10 cellular contexts compared by ENCODE assay signal in genomic region chr2:120539937-120540718, GRCh38.
DNase-seq lines count a peak whose midpoint lies in the region; ATAC-seq, FAIRE-seq and TF ChIP-seq lines count a peak whose summit lies in the region.
"Had no signal": no experiment of that assay in that cellular context is flagged by ENCODE, and none has a peak within 500 bp of the region (broad histone marks: within the 10 kb centered on the region; RNA-seq: fewer than 3 reads in every experiment).

No MANE protein-coding gene starts in this region.

- POLR2A ChIA-PET in A549 (lab: Yijun Ruan, JAX): no interaction called here
- POLR2A ChIA-PET in HepG2 (lab: Yijun Ruan, JAX): interaction anchor here (0.7 to 3.2 kb wide), 12 partner anchors 9 to 129 kb away, joined by 3 to 36 read pairs (median 4); no protein-coding TSS in a partner anchor

- H3K4me1 ChIP-seq in A549 (peaks cover 20% of the 10 kb centered on the region), HepG2 (ENCODE audit: insufficient read depth, low read length) (peaks cover 73% of the 10 kb centered on the region)

- H2AFZ ChIP-seq in HepG2 (ENCODE audit: low read length): no peak overlapping the region

- H3K4me3 ChIP-seq in A549 (no peak overlapping the region), HepG2 (replicated peaks in 1 of 3; ENCODE audit: insufficient read depth in 1 of 3, low read depth in 2 of 3, low read length in 3 of 3) (peak overlapping the region in 2 of 3 experiments; percentile 11 to 34; a peak in 1 of 6 replicates)

- H3K4me3 Mint-ChIP-seq in effector memory CD8-positive, alpha-beta T cell: no peak overlapping the region

- TF ChIP-seq CTCF in A549 (IDR thresholded peaks at IDR 0.05) (no peak), HepG2 (CRISPR knock-in tag; IDR thresholded peaks at IDR 0.05) (0 out of 2 replicates have a peak, but pooled peaks have one; percentile 20)

- TF ChIP-seq RAD21 in A549 (conservative IDR thresholded peaks at IDR 0.05 in 1 of 2, IDR thresholded peaks at IDR 0.05 in 1 of 2) (no peak), HepG2 (CRISPR knock-in tag; IDR thresholded peaks at IDR 0.05) (peak; percentile 54; the same call in 1 of the 2 replicates)

- intact Hi-C loops in HepG2 (cut with micrococcal nuclease; ENCODE audit: unreplicated experiment): loop anchor here (2.0 kb wide), 1 partner anchor 15 kb away; no protein-coding TSS in a partner anchor

- no TSS peak for BruUV-seq in HepG2 (replicated peaks; lab: Mats Ljungman, UMichigan)

- in situ Hi-C loops in HepG2 (cut with HindIII; ENCODE audit: extremely low pct_ligation_motif_present, low pct_unique_long_range_greater_than_20kb): no loop called here

- 73% methylated on average over 13 of the region's 17 CpGs for WGBS in A549 (ENCODE audit: missing lambda C conversion rate)
- 13% methylated on average over 12 of the region's 17 CpGs for WGBS in HepG2 (ENCODE audit: low lambda C conversion rate)

- FAIRE-seq in A549 (lab: Jason Lieb, UNC) (no peak), HTR-8/SVneo (lab: Jason Lieb, UNC) (peak; percentile 97), HepG2 (lab: Jason Lieb, UNC) (peak; percentile 70)

- peaks cover 10 to 42% of the 10 kb centered on the region in 2 donors for H3K27me3 Mint-ChIP-seq in effector memory CD8-positive, alpha-beta T cell

- H3K36me3 Mint-ChIP-seq in effector memory CD8-positive, alpha-beta T cell (ENCODE audit: insufficient read depth): no peaks in the 10 kb centered on the region

- H3K36me3 ChIP-seq in HepG2 (replicated peaks in 1 of 2; ENCODE audit: control insufficient read depth in 1 of 2, insufficient read depth in 2 of 2, low read length in 2 of 2): no peaks in the 10 kb centered on the region

- H3K79me2 ChIP-seq in HepG2 (ENCODE audit: insufficient read depth, low read length): no peaks in the 10 kb centered on the region

- H3K27ac ChIP-seq in A549: peak overlapping the region; percentile 65 to 78
- peak overlapping the region; percentile 82 for H3K27ac ChIP-seq in HepG2 (ENCODE audit: extremely low read length, insufficient read depth, low read length)

- no peaks in the 10 kb centered on the region for H4K20me1 ChIP-seq in HepG2 (ENCODE audit: insufficient read depth, low read length)

- H3K9me3 ChIP-seq in A549 (no peaks in the 10 kb centered on the region), HepG2 (ENCODE audit: low read length) (no peaks in the 10 kb centered on the region)

- TF ChIP-seq EP300 in A549 (IDR thresholded peaks at IDR 0.05) (no peak), HepG2 (IDR thresholded peaks at IDR 0.05; ENCODE audit: low read depth in 2 of 2, low read length in 2 of 2) (peak; percentile 30 to 69; a peak in 2 of 4 replicates), HepG2 (CRISPR knock-in tag; IDR thresholded peaks at IDR 0.05; ENCODE audit: borderline replicate concordance) (no peak)

- H3K4me1 Mint-ChIP-seq in effector memory CD8-positive, alpha-beta T cell (ENCODE audit: low read depth in 2 of 2): no peaks in the 10 kb centered on the region

- no peak for TF ChIP-seq POLR2A in A549 (IDR thresholded peaks at IDR 0.05; ENCODE audit: low read length)
- peak; percentile 59 to 78; a peak in 3 of 4 replicates for TF ChIP-seq POLR2A in HepG2 (IDR thresholded peaks at IDR 0.05; ENCODE audit: insufficient read depth in 1 of 2, low read depth in 2 of 2, low read length in 2 of 2)

- ATAC-seq in A549: peak; percentile 80 to 89
- peak; percentile 93 for ATAC-seq in HepG2
- no peak for ATAC-seq in effector memory CD8-positive, alpha-beta T cell (replicated peaks)
- no peak for ATAC-seq in GM21619 (IDR thresholded peaks at IDR 0.05; ENCODE audit: unreplicated experiment)

- peak overlapping the region; percentile 65 for H3K4me2 ChIP-seq in A549
- H3K4me2 ChIP-seq in HepG2 (ENCODE audit: low read depth, low read length): peak overlapping the region; percentile 62

- CTCF ChIA-PET in A549 (lab: Yijun Ruan, JAX) (no interaction called here), HepG2 (lab: Yijun Ruan, JAX; ENCODE audit: low intra/inter-chr PET ratio, low total read pairs) (no interaction called here)

- H3K27me3 ChIP-seq in HepG2 (ENCODE audit: control insufficient read depth in 1 of 2, insufficient read depth in 2 of 2, low read length in 2 of 2): peaks cover 0 to 17% of the 10 kb centered on the region in 2 experiments; a peak in 3 of 5 replicates

- peak overlapping the region; percentile 59 for H3K9ac ChIP-seq in HepG2 (ENCODE audit: insufficient read depth, low read depth, low read length)

- no peaks in the 10 kb centered on the region for H3K9me3 Mint-ChIP-seq in effector memory CD8-positive, alpha-beta T cell

- H3K27ac Mint-ChIP-seq in effector memory CD8-positive, alpha-beta T cell: no peak overlapping the region

- peak; percentile 31 to 43 for DNase-seq in A549 (ENCODE audit: low read depth in 1 of 2, low spot score in 1 of 2)
- peak; percentile 91 for DNase-seq in HTR-8/SVneo (ENCODE audit: insufficient read length, low spot score)
- DNase-seq in brain pericyte (ENCODE audit: low read depth, low spot score): peak; percentile 77
- peak; percentile 94 for DNase-seq in HepG2 (ENCODE audit: low spot score)
- DNase-seq in effector memory CD8-positive, alpha-beta T cell: no peak
- no peak for DNase-seq in OCI-M1 (lab: John Stamatoyannopoulos, UW)
- no peak for DNase-seq in GM19240 (ENCODE audit: insufficient read length, low spot score)
- DNase-seq: activated CD4-positive, CD25-positive, alpha-beta regulatory T cell treated with anti-CD3 and anti-CD28 coated beads, Interleukin-2, amount 50 U/mL, for 72 hours; DND-41 had no signal

TF ChIP-seq in A549, 52 proteins besides CTCF, POLR2A, EP300 and RAD21:
- TF ChIP-seq CEBPB (IDR thresholded peaks at IDR 0.05): peak in 1 of 2 experiments; percentile 8; a peak in 1 of 4 replicates
- TF ChIP-seq FOSB (CRISPR knock-in tag; IDR thresholded peaks at IDR 0.05): no peak

TF ChIP-seq in HepG2, 621 proteins besides CTCF, POLR2A, EP300 and RAD21 (continues in another document):
- TF ChIP-seq TRAFD1 (CRISPR knock-in tag; IDR thresholded peaks at IDR 0.05; ENCODE audit: borderline replicate concordance): 0 out of 2 replicates have a peak, but pooled peaks have one; percentile 50
- TF ChIP-seq PRPF4 (IDR thresholded peaks at IDR 0.05; ENCODE audit: low read depth, low read length, poor library complexity, severe bottlenecking): no peak
- TF ChIP-seq, protein P1, sequence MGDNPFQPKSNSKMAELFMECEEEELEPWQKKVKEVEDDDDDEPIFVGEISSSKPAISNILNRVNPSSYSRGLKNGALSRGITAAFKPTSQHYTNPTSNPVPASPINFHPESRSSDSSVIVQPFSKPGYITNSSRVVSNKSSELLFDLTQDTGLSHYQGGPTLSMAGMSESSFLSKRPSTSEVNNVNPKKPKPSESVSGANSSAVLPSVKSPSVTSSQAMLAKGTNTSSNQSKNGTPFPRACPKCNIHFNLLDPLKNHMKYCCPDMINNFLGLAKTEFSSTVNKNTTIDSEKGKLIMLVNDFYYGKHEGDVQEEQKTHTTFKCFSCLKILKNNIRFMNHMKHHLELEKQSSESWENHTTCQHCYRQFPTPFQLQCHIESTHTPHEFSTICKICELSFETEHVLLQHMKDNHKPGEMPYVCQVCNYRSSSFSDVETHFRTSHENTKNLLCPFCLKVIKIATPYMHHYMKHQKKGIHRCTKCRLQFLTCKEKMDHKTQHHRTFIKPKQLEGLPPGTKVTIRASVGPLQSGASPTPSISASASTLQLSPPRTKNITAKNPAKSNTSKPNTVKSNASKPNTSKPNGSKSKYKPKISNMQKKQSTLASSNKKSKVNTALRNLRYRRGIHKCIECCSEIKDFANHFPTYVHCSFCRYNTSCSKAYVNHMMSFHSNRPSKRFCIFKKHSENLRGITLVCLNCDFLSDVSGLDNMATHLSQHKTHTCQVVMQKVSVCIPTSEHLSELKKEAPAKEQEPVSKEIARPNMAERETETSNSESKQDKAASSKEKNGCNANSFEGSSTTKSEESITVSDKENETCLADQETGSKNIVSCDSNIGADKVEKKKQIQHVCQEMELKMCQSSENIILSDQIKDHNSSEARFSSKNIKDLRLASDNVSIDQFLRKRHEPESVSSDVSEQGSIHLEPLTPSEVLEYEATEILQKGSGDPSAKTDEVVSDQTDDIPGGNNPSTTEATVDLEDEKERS (CRISPR knock-in tag; IDR thresholded peaks at IDR 0.05): peak; percentile 71; the same call in 1 of the 2 replicates
- no peak for TF ChIP-seq PCBP1 (IDR thresholded peaks at IDR 0.05; ENCODE audit: borderline replicate concordance, low read depth, low read length)
- no peak for TF ChIP-seq KDM1A (CRISPR knock-in tag; IDR thresholded peaks at IDR 0.05)
- no peak for TF ChIP-seq ZNF382 (CRISPR knock-in tag; IDR thresholded peaks at IDR 0.05; ENCODE audit: borderline replicate concordance)
- TF ChIP-seq BCL6 (CRISPR knock-in tag; IDR thresholded peaks at IDR 0.05): peak; percentile 79
- peak; percentile 89 for TF ChIP-seq SNAPC2 (CRISPR knock-in tag; IDR thresholded peaks at IDR 0.05)
- TF ChIP-seq MED1 (CRISPR knock-in tag; IDR thresholded peaks at IDR 0.05): peak; percentile 99
- no peak for TF ChIP-seq TEAD2 (CRISPR knock-in tag; IDR thresholded peaks at IDR 0.05)
- peak; percentile 19; the same call in 1 of the 2 replicates for TF ChIP-seq ZNF124 (CRISPR knock-in tag; IDR thresholded peaks at IDR 0.05)
- TF ChIP-seq MAFF (IDR thresholded peaks at IDR 0.05; ENCODE audit: low read depth, low read length): no peak
- TF ChIP-seq PHB2 (IDR thresholded peaks at IDR 0.05; ENCODE audit: partially characterized antibody): no peak
- TF ChIP-seq ZNF225 (CRISPR knock-in tag; IDR thresholded peaks at IDR 0.05): peak; percentile 68; the same call in 1 of the 2 replicates

Comparison
In these comparisons a context has a peak if more than half of its experiments do, and no peak if none do; other contexts are left out.
1. ATAC-seq: peak in A549 (2 of 2) and HepG2 (single experiment); none in effector memory CD8-positive, alpha-beta T cell (single experiment) and GM21619 (single experiment).
2. DNase-seq: peak in A549 (2 of 2), HTR-8/SVneo (single experiment), brain pericyte (single experiment) and HepG2 (single experiment); none in effector memory CD8-positive, alpha-beta T cell (0 of 3), OCI-M1 (single experiment) and GM19240 (single experiment).
3. Of the 38 proteins assayed by ChIP-seq in both HepG2 and A549: peak only in HepG2: BCL3, CHD4, CTCF, EHMT2, EP300, ESRRA and 11 more; only in A549: none; in both: none; in neither: 18; mixed calls (peak in some experiments, not most) for 3.